ENCODE assay signal across 14 cellular contexts in the genomic region with DNA sequence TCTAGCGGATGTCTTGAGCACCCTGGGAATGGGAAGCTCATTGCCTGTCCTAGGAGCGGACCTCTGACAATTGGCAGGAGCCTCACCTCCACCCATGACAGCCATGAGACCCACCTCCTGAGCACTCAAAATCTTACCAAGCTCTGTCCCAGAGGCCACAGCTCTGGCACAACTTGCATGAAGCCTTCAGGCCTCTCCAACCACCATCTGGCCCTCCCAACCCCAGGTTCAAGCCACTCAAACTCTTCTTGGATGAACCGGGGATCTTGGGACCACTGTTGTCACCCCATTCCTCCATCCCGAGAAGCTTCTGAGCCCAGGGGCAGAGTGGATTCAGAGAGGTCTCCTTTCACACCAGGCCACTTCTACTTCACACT. TPM values are rescaled to one million over a fixed set of nuclear protein-coding genes. Genes with fewer than 3 reads are reported as not detected.
DNase-seq lines count a peak whose midpoint lies in the region; ATAC-seq and TF ChIP-seq lines count a peak whose summit lies in the region.
"Had no signal": no experiment of that assay in that cellular context is flagged by ENCODE, and none has a peak within 500 bp of the region (broad histone marks: within the 10 kb centered on the region; RNA-seq: fewer than 3 reads in every experiment).

No MANE protein-coding gene starts in this region.

- TF ChIP-seq CTCF in activated B cell treated with CpG ODN at 0.5 μM for 24 hours (IDR thresholded peaks at IDR 0.05) (no peak), hepatocyte (IDR thresholded peaks at IDR 0.05; ENCODE audit: poor library complexity) (no peak)

- POLR2A ChIA-PET in activated CD4-positive, alpha-beta T cell treated with anti-CD3 and anti-CD28 coated beads for 36 hours (lab: Charles Lee): no interaction called here
- POLR2A ChIA-PET in activated B cell treated with CpG ODN at 0.5 μM for 24 hours (lab: Charles Lee): no interaction called here

- no peak overlapping the region for H3K27ac Mint-ChIP-seq in activated CD4-positive, alpha-beta T cell treated with anti-CD3 and anti-CD28 coated beads for 36 hours
- no peak overlapping the region for H3K27ac Mint-ChIP-seq in activated B cell treated with CpG ODN at 0.5 μM for 24 hours
- peak overlapping the region; percentile 16 for H3K27ac Mint-ChIP-seq in stimulated activated naive B cell treated with anti-CD40 and anti-IgM and Interleukin-4, amounts not matched to agents 10 μg/mL and 1 μg/mL and 100 μg/mL, for 72 hours

- H2AFZ ChIP-seq in hepatocyte: no peak overlapping the region
- H2AFZ ChIP-seq: parathyroid adenoma had no signal

- no peaks in the 10 kb centered on the region for H3K9me3 Mint-ChIP-seq in activated CD4-positive, alpha-beta T cell treated with anti-CD3 and anti-CD28 coated beads for 36 hours (ENCODE audit: low read depth)
- no peaks in the 10 kb centered on the region for H3K9me3 Mint-ChIP-seq in activated B cell treated with CpG ODN at 0.5 μM for 24 hours
- H3K9me3 Mint-ChIP-seq in stimulated activated naive B cell treated with anti-CD40 and anti-IgM and Interleukin-4, amounts not matched to agents 10 μg/mL and 1 μg/mL and 100 μg/mL, for 72 hours: no peaks in the 10 kb centered on the region

- H3K27me3 ChIP-seq in hepatocyte (peaks cover 29% of the 10 kb centered on the region), H7 (ENCODE audit: control insufficient read depth, insufficient read depth, low read length) (peaks cover 37% of the 10 kb centered on the region)

- no peak for ATAC-seq in activated CD4-positive, alpha-beta T cell treated with anti-CD3 and anti-CD28 coated beads for 36 hours
- no peak for ATAC-seq in activated B cell treated with CpG ODN at 0.5 μM for 24 hours (ENCODE audit: low read depth)
- ATAC-seq in stimulated activated naive B cell treated with anti-CD40 and anti-IgM and Interleukin-4, amounts not matched to agents 10 μg/mL and 1 μg/mL and 100 μg/mL, for 72 hours (replicated peaks): no peak
- ATAC-seq in HG03135 (IDR thresholded peaks at IDR 0.05; ENCODE audit: unreplicated experiment): no peak

- no peaks in the 10 kb centered on the region for H3K9me2 ChIP-seq in hepatocyte (replicated peaks; ENCODE audit: insufficient read depth)

- peak overlapping the region; percentile 98 for H3K27ac ChIP-seq in hepatocyte
- H3K27ac ChIP-seq: parathyroid adenoma had no signal

- in situ Hi-C loops in G401 (cut with HindIII; ENCODE audit: low sequenced_read_pairs): no loop called here

- H3K4me3 ChIP-seq in hepatocyte: no peak overlapping the region
- H3K4me3 ChIP-seq in H7 (ENCODE audit: insufficient read depth, low read depth, low read length): no peak overlapping the region

- no peaks in the 10 kb centered on the region for H3K36me3 Mint-ChIP-seq in activated CD4-positive, alpha-beta T cell treated with anti-CD3 and anti-CD28 coated beads for 36 hours (ENCODE audit: low read depth)
- H3K36me3 Mint-ChIP-seq in activated B cell treated with CpG ODN at 0.5 μM for 24 hours (ENCODE audit: low read depth): no peaks in the 10 kb centered on the region
- no peaks in the 10 kb centered on the region for H3K36me3 Mint-ChIP-seq in stimulated activated naive B cell treated with anti-CD40 and anti-IgM and Interleukin-4, amounts not matched to agents 10 μg/mL and 1 μg/mL and 100 μg/mL, for 72 hours

- H3K36me3 ChIP-seq in hepatocyte (replicated peaks; ENCODE audit: insufficient read depth, low read depth) (no peaks in the 10 kb centered on the region), H7 (replicated peaks; ENCODE audit: control insufficient read depth, insufficient read depth, low read length) (no peaks in the 10 kb centered on the region)

- H3K9me3 ChIP-seq in hepatocyte (ENCODE audit: low read depth): no peaks in the 10 kb centered on the region

- H3K79me2 ChIP-seq in hepatocyte: peaks cover 6% of the 10 kb centered on the region
- H3K79me2 ChIP-seq: parathyroid adenoma had no signal

- H3K27me3 Mint-ChIP-seq in activated CD4-positive, alpha-beta T cell treated with anti-CD3 and anti-CD28 coated beads for 36 hours: peaks cover 14% of the 10 kb centered on the region
- H3K27me3 Mint-ChIP-seq in activated B cell treated with CpG ODN at 0.5 μM for 24 hours: peaks cover 21% of the 10 kb centered on the region
- H3K27me3 Mint-ChIP-seq in stimulated activated naive B cell treated with anti-CD40 and anti-IgM and Interleukin-4, amounts not matched to agents 10 μg/mL and 1 μg/mL and 100 μg/mL, for 72 hours: peaks cover 38 to 43% of the 10 kb centered on the region in 2 donors

- DNase-seq in activated CD4-positive, alpha-beta T cell treated with anti-CD3 and anti-CD28 coated beads for 36 hours: no peak
- no peak for DNase-seq in activated CD4-positive, alpha-beta T cell treated with anti-CD3 and anti-CD28 coated beads, Interleukin-2, amount 50 U/mL, for 1 hour
- DNase-seq in activated B cell treated with CpG ODN at 0.5 μM for 24 hours (peak; percentile 3), hepatocyte (ENCODE audit: low spot score) (no peak), G401 (ENCODE audit: low spot score) (no peak), H7 (no peak)
- DNase-seq in stimulated activated naive B cell treated with anti-CD40 and anti-IgM and Interleukin-4, amounts not matched to agents 10 μg/mL and 1 μg/mL and 100 μg/mL, for 72 hours: no peak
- DNase-seq: DMS53; NCI-H1417 treated with DMSO at 0.1 percent for 48 hours; NCI-H524 treated with DMSO at 0.1 percent for 48 hours; stimulated activated CD4-positive, alpha-beta T cell treated with anti-CD3 and anti-CD28 coated beads, Interleukin-4, amount 100 ng/mL, for 1 hour had no signal

- H3K4me1 Mint-ChIP-seq in activated CD4-positive, alpha-beta T cell treated with anti-CD3 and anti-CD28 coated beads for 36 hours: peaks cover 56% of the 10 kb centered on the region
- peaks cover 22% of the 10 kb centered on the region for H3K4me1 Mint-ChIP-seq in activated B cell treated with CpG ODN at 0.5 μM for 24 hours
- H3K4me1 Mint-ChIP-seq in stimulated activated naive B cell treated with anti-CD40 and anti-IgM and Interleukin-4, amounts not matched to agents 10 μg/mL and 1 μg/mL and 100 μg/mL, for 72 hours: peaks cover 13 to 33% of the 10 kb centered on the region in 2 donors

- no peaks in the 10 kb centered on the region for H4K20me1 ChIP-seq in hepatocyte (ENCODE audit: insufficient read depth, poor library complexity, severe bottlenecking)

- peak overlapping the region; percentile 94 for H3K4me2 ChIP-seq in hepatocyte

- 97% methylated on average over 4 of the region's 4 CpGs for WGBS in hepatocyte (ENCODE audit: low lambda C conversion rate, missing lambda C conversion rate)

- CTCF ChIA-PET in activated CD4-positive, alpha-beta T cell treated with anti-CD3 and anti-CD28 coated beads for 36 hours (lab: Charles Lee): interaction anchor here (4.2 kb wide), 1 partner anchor 31 kb away, joined by 51 read pairs; no protein-coding TSS in a partner anchor
- CTCF ChIA-PET in activated B cell treated with CpG ODN at 0.5 μM for 24 hours (lab: Charles Lee): no interaction called here

- peaks cover 46% of the 10 kb centered on the region for H3K4me1 ChIP-seq in hepatocyte (ENCODE audit: insufficient read depth)

- H3K4me3 Mint-ChIP-seq in activated CD4-positive, alpha-beta T cell treated with anti-CD3 and anti-CD28 coated beads for 36 hours: peak overlapping the region; percentile 79
- H3K4me3 Mint-ChIP-seq in activated B cell treated with CpG ODN at 0.5 μM for 24 hours: peak overlapping the region; percentile 8
- H3K4me3 Mint-ChIP-seq in stimulated activated naive B cell treated with anti-CD40 and anti-IgM and Interleukin-4, amounts not matched to agents 10 μg/mL and 1 μg/mL and 100 μg/mL, for 72 hours: no peak overlapping the region

- intact Hi-C loops in activated CD4-positive, alpha-beta T cell treated with anti-CD3 and anti-CD28 coated beads for 36 hours (cut with DNase I, micrococcal nuclease): loop anchor here in 1 of 2 experiments (5.0 kb wide), 3 partner anchors 492 to 783 kb away; a partner anchor contains a TSS
- intact Hi-C loops in activated B cell treated with CpG ODN at 0.5 μM for 24 hours (cut with micrococcal nuclease): loop anchor here (2.0 to 5.0 kb wide), 4 partner anchors 33 to 542 kb away; a partner anchor contains a TSS

RNA-seq across cellular contexts. Expression of a gene that starts 1.5 kb away (rescaled TPM):
- total RNA-seq in activated CD4-positive, alpha-beta T cell treated with anti-CD3 and anti-CD28 coated beads for 36 hours: 1 to 10 TPM; 6.6 to 6.7 TPM
- 3.2 and 3.6 TPM in 2 replicates for total RNA-seq in activated B cell treated with CpG ODN at 0.5 μM for 24 hours
- 12.2 and 19.2 TPM in 2 replicates for total RNA-seq in hepatocyte
- polyA plus RNA-seq in hepatocyte: 17.3 and 17.5 TPM in 2 replicates
- total RNA-seq in G401 (2014; rRNA removed; shearing (Covaris generic)): 0.14 TPM in 1 of 2 replicates, not detected in the other
- 1.9 and 2.2 TPM in 2 replicates for total RNA-seq in H7 (2014; rRNA removed; shearing (Covaris generic))
- total RNA-seq: dermis microvascular lymphatic vessel endothelial cell had no signal

Comparison
In these comparisons a context has a peak if more than half of its experiments do, and no peak if none do; other contexts are left out.
1. H3K4me3 Mint-ChIP-seq: peak in activated CD4-positive, alpha-beta T cell treated with anti-CD3 and anti-CD28 coated beads for 36 hours (single experiment) and activated B cell treated with CpG ODN at 0.5 μM for 24 hours (single experiment); none in stimulated activated naive B cell treated with anti-CD40 and anti-IgM and Interleukin-4, amounts not matched to agents 10 μg/mL and 1 μg/mL and 100 μg/mL, for 72 hours (0 of 2).